ENCODE assay signal across 1 cellular context in the genomic region with DNA sequence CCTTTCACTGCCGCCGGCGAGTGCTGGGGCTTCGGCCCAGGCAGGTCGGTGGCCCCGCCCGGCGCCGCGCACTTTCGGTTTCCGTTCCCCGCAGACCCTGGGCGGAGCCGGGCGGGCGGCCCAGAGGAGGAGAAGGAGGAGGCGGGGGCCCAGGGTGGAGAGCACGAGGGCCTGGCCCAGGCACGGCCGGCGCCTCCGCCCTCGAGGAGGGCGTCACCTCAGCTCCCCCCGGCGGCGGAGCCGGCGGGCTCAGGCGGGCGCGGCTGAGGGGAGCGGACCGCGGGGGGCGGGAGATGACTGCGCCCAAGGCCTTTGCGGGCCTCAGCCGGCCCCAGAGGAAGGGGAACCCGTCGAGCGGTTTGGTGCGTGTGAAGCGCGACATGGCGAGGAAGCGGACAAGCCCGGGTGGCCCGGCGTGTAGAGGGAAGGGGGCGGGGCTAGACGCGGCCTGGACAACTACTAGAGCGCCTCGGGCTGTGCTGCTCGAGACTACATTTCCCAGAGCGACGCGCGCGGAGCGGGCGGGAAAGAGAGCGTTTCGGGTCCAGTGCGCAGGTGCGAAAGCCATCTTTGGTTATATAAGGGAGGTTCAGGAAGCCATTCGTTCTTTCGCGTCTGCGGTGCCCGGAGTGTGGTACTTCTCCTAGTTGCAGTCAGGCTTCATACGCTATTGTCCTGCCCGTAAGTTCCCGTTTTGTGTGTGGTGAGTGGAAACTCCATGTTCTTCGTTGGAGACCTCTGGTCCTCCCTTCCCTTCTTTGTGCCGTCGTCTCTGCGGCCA.
TF ChIP-seq lines count a peak whose summit lies in the region.

A gene (minus strand): TSS at position 22 of the 781 bp plus-strand sequence. CDS start 2,218 bp downstream, outside the sequence.

TF ChIP-seq in H1, 55 proteins besides CTCF, POLR2A, EP300 and RAD21:
- TF ChIP-seq KDM4A (IDR thresholded peaks at IDR 0.05; ENCODE audit: low read depth, low read length, severe bottlenecking) (peak; percentile 30), GTF2F1 (IDR thresholded peaks at IDR 0.05; ENCODE audit: borderline replicate concordance, low read depth, low read length) (peak; percentile 99), KDM1A (IDR thresholded peaks at IDR 0.05; ENCODE audit: borderline replicate concordance, low read length) (no peak), TCF12 (IDR thresholded peaks at IDR 0.05; ENCODE audit: low read depth, low read length) (no peak), TEAD4 (IDR thresholded peaks at IDR 0.05; ENCODE audit: low read depth, low read length) (no peak; the same call in 1 of the 2 replicates), RNF2 (IDR thresholded peaks at IDR 0.05; ENCODE audit: borderline replicate concordance, low read depth, low read length, missing control alignments, poor library complexity, severe bottlenecking) (no peak), EGR1 (IDR thresholded peaks at IDR 0.05; ENCODE audit: borderline replicate concordance, low read depth, low read length) (no peak), BACH1 (IDR thresholded peaks at IDR 0.05; ENCODE audit: low read length) (no peak), SIRT6 (IDR thresholded peaks at IDR 0.05; ENCODE audit: low read length) (peak; percentile 78), JUND (IDR thresholded peaks at IDR 0.05; ENCODE audit: low read length) (0 out of 2 replicates have a peak, but pooled peaks have one; percentile 22), HDAC6 (IDR thresholded peaks at IDR 0.05; ENCODE audit: low read depth, low read length) (no peak), SRF (IDR thresholded peaks at IDR 0.05; ENCODE audit: low read depth, low read length) (no peak), SAP30 (IDR thresholded peaks at IDR 0.05; ENCODE audit: insufficient read depth, insufficient replicate concordance, low read length) (peak; percentile 69), JUN (IDR thresholded peaks at IDR 0.05; ENCODE audit: low read depth, low read length) (no peak), PHF8 (conservative IDR thresholded peaks at IDR 0.05; ENCODE audit: low read depth, low read length) (peak; percentile 86), SP1 (IDR thresholded peaks at IDR 0.05; ENCODE audit: low read depth, low read length) (peak; percentile 85), TBP (IDR thresholded peaks at IDR 0.05; ENCODE audit: low read depth, low read length) (peak; percentile 99), KDM5A (IDR thresholded peaks at IDR 0.05; ENCODE audit: low read length) (no peak; the same call in 1 of the 2 replicates), GABPA (IDR thresholded peaks at IDR 0.05; ENCODE audit: borderline replicate concordance, insufficient read depth, low read length) (no peak), FOSL1 (IDR thresholded peaks at IDR 0.05; ENCODE audit: insufficient read depth, low read depth, low read length) (no peak), YY1 (IDR thresholded peaks at IDR 0.05; ENCODE audit: low read depth, low read length) (peak; percentile 94), TAF7 (optimal IDR thresholded peaks at IDR 0.05; ENCODE audit: borderline replicate concordance, low read depth, low read length) (peak; percentile 93), POU5F1 (IDR thresholded peaks at IDR 0.05; ENCODE audit: low read depth, low read length) (no peak), POLR2AphosphoS5 (IDR thresholded peaks at IDR 0.05; ENCODE audit: low read depth, low read length) (peak; percentile 100), NANOG (IDR thresholded peaks at IDR 0.05; ENCODE audit: insufficient read depth, low read depth, low read length, poor library complexity, severe bottlenecking) (no peak), HDAC2 (IDR thresholded peaks at IDR 0.05; ENCODE audit: borderline replicate concordance in 1 of 2, low read depth in 2 of 2, low read length in 2 of 2) (no peak), RFX5 (IDR thresholded peaks at IDR 0.05; ENCODE audit: borderline replicate concordance, low read depth, low read length) (no peak), CREB1 (IDR thresholded peaks at IDR 0.05) (peak; percentile 82), TAF1 (IDR thresholded peaks at IDR 0.05; ENCODE audit: low read depth, low read length) (peak; percentile 100), SP4 (IDR thresholded peaks at IDR 0.05; ENCODE audit: low read length) (peak; percentile 60; the same call in 1 of the 2 replicates), CBX5 (IDR thresholded peaks at IDR 0.05; ENCODE audit: low read depth, low read length) (no peak), MAFK (IDR thresholded peaks at IDR 0.05; ENCODE audit: low read depth, low read length) (no peak), BRCA1 (IDR thresholded peaks at IDR 0.05; ENCODE audit: low read depth, low read length) (no peak), ZNF274 (IDR thresholded peaks at IDR 0.05; ENCODE audit: borderline replicate concordance, extremely low read depth, low read length) (no peak), BCL11A (IDR thresholded peaks at IDR 0.05; ENCODE audit: low read depth in 2 of 2, low read length in 2 of 2) (no peak), SUZ12 (IDR thresholded peaks at IDR 0.05; ENCODE audit: low read length) (no peak), CHD1 (IDR thresholded peaks at IDR 0.05; ENCODE audit: low read depth, low read length) (no peak; the same call in 1 of the 2 replicates), NRF1 (IDR thresholded peaks at IDR 0.05; ENCODE audit: low read depth, low read length) (peak; percentile 69), EZH2 (IDR thresholded peaks at IDR 0.05; ENCODE audit: low read depth, low read length, severe bottlenecking) (no peak), RBBP5 (IDR thresholded peaks at IDR 0.05; ENCODE audit: borderline replicate concordance, low read depth, low read length) (peak; percentile 88; the same call in 1 of the 2 replicates), SP2 (IDR thresholded peaks at IDR 0.05; ENCODE audit: low read length) (no peak), CEBPB (IDR thresholded peaks at IDR 0.05; ENCODE audit: low read depth, low read length) (no peak), SIX5 (IDR thresholded peaks at IDR 0.05; ENCODE audit: low read depth, low read length) (peak; percentile 75), CTBP2 (IDR thresholded peaks at IDR 0.05; ENCODE audit: borderline replicate concordance, insufficient read depth, insufficient read length, low read length) (no peak), CHD2 (IDR thresholded peaks at IDR 0.05; ENCODE audit: low read length) (no peak; the same call in 1 of the 2 replicates), RXRA (IDR thresholded peaks at IDR 0.05; ENCODE audit: insufficient read depth, low read depth, low read length) (no peak), CBX8 (IDR thresholded peaks at IDR 0.05; ENCODE audit: borderline replicate concordance, low read depth, low read length) (no peak), ASH2L (IDR thresholded peaks at IDR 0.05; ENCODE audit: low read length) (peak; percentile 65), SIN3A (conservative IDR thresholded peaks at IDR 0.05 in 1 of 2, IDR thresholded peaks at IDR 0.05 in 1 of 2; ENCODE audit: low read depth in 1 of 2, low read length in 2 of 2) (peak; percentile 24 to 93; a peak in 3 of 4 replicates)
- TF ChIP-seq, protein P1, sequence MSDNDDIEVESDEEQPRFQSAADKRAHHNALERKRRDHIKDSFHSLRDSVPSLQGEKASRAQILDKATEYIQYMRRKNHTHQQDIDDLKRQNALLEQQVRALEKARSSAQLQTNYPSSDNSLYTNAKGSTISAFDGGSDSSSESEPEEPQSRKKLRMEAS (IDR thresholded peaks at IDR 0.05) = peak; percentile 79
- TF ChIP-seq, protein P2, sequence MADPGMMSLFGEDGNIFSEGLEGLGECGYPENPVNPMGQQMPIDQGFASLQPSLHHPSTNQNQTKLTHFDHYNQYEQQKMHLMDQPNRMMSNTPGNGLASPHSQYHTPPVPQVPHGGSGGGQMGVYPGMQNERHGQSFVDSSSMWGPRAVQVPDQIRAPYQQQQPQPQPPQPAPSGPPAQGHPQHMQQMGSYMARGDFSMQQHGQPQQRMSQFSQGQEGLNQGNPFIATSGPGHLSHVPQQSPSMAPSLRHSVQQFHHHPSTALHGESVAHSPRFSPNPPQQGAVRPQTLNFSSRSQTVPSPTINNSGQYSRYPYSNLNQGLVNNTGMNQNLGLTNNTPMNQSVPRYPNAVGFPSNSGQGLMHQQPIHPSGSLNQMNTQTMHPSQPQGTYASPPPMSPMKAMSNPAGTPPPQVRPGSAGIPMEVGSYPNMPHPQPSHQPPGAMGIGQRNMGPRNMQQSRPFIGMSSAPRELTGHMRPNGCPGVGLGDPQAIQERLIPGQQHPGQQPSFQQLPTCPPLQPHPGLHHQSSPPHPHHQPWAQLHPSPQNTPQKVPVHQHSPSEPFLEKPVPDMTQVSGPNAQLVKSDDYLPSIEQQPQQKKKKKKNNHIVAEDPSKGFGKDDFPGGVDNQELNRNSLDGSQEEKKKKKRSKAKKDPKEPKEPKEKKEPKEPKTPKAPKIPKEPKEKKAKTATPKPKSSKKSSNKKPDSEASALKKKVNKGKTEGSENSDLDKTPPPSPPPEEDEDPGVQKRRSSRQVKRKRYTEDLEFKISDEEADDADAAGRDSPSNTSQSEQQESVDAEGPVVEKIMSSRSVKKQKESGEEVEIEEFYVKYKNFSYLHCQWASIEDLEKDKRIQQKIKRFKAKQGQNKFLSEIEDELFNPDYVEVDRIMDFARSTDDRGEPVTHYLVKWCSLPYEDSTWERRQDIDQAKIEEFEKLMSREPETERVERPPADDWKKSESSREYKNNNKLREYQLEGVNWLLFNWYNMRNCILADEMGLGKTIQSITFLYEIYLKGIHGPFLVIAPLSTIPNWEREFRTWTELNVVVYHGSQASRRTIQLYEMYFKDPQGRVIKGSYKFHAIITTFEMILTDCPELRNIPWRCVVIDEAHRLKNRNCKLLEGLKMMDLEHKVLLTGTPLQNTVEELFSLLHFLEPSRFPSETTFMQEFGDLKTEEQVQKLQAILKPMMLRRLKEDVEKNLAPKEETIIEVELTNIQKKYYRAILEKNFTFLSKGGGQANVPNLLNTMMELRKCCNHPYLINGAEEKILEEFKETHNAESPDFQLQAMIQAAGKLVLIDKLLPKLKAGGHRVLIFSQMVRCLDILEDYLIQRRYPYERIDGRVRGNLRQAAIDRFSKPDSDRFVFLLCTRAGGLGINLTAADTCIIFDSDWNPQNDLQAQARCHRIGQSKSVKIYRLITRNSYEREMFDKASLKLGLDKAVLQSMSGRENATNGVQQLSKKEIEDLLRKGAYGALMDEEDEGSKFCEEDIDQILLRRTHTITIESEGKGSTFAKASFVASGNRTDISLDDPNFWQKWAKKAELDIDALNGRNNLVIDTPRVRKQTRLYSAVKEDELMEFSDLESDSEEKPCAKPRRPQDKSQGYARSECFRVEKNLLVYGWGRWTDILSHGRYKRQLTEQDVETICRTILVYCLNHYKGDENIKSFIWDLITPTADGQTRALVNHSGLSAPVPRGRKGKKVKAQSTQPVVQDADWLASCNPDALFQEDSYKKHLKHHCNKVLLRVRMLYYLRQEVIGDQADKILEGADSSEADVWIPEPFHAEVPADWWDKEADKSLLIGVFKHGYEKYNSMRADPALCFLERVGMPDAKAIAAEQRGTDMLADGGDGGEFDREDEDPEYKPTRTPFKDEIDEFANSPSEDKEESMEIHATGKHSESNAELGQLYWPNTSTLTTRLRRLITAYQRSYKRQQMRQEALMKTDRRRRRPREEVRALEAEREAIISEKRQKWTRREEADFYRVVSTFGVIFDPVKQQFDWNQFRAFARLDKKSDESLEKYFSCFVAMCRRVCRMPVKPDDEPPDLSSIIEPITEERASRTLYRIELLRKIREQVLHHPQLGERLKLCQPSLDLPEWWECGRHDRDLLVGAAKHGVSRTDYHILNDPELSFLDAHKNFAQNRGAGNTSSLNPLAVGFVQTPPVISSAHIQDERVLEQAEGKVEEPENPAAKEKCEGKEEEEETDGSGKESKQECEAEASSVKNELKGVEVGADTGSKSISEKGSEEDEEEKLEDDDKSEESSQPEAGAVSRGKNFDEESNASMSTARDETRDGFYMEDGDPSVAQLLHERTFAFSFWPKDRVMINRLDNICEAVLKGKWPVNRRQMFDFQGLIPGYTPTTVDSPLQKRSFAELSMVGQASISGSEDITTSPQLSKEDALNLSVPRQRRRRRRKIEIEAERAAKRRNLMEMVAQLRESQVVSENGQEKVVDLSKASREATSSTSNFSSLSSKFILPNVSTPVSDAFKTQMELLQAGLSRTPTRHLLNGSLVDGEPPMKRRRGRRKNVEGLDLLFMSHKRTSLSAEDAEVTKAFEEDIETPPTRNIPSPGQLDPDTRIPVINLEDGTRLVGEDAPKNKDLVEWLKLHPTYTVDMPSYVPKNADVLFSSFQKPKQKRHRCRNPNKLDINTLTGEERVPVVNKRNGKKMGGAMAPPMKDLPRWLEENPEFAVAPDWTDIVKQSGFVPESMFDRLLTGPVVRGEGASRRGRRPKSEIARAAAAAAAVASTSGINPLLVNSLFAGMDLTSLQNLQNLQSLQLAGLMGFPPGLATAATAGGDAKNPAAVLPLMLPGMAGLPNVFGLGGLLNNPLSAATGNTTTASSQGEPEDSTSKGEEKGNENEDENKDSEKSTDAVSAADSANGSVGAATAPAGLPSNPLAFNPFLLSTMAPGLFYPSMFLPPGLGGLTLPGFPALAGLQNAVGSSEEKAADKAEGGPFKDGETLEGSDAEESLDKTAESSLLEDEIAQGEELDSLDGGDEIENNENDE (IDR thresholded peaks at IDR 0.05; ENCODE audit: insufficient replicate concordance, low read length) = no peak
- TF ChIP-seq, protein P3, sequence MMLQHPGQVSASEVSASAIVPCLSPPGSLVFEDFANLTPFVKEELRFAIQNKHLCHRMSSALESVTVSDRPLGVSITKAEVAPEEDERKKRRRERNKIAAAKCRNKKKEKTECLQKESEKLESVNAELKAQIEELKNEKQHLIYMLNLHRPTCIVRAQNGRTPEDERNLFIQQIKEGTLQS (IDR thresholded peaks at IDR 0.05; ENCODE audit: insufficient read depth, low read depth, low read length) = no peak
- TF ChIP-seq, protein P4, sequence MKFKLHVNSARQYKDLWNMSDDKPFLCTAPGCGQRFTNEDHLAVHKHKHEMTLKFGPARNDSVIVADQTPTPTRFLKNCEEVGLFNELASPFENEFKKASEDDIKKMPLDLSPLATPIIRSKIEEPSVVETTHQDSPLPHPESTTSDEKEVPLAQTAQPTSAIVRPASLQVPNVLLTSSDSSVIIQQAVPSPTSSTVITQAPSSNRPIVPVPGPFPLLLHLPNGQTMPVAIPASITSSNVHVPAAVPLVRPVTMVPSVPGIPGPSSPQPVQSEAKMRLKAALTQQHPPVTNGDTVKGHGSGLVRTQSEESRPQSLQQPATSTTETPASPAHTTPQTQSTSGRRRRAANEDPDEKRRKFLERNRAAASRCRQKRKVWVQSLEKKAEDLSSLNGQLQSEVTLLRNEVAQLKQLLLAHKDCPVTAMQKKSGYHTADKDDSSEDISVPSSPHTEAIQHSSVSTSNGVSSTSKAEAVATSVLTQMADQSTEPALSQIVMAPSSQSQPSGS (IDR thresholded peaks at IDR 0.05; ENCODE audit: low read length) = peak; percentile 90
- TF ChIP-seq, protein P5, sequence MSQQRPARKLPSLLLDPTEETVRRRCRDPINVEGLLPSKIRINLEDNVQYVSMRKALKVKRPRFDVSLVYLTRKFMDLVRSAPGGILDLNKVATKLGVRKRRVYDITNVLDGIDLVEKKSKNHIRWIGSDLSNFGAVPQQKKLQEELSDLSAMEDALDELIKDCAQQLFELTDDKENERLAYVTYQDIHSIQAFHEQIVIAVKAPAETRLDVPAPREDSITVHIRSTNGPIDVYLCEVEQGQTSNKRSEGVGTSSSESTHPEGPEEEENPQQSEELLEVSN (IDR thresholded peaks at IDR 0.05) = peak; percentile 76; the same call in 1 of the 2 replicates
- TF ChIP-seq, protein P6, sequence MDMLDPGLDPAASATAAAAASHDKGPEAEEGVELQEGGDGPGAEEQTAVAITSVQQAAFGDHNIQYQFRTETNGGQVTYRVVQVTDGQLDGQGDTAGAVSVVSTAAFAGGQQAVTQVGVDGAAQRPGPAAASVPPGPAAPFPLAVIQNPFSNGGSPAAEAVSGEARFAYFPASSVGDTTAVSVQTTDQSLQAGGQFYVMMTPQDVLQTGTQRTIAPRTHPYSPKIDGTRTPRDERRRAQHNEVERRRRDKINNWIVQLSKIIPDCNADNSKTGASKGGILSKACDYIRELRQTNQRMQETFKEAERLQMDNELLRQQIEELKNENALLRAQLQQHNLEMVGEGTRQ (IDR thresholded peaks at IDR 0.05; ENCODE audit: low read length) = no peak
